ENCODE assay signal across 1 cellular context in genomic region chr17:81710514-81711308, GRCh38.
TF ChIP-seq lines count a peak whose summit lies in the region.

No MANE protein-coding gene starts in this region.

TF ChIP-seq in Ishikawa, 13 proteins besides CTCF, POLR2A, EP300 and RAD21 (continued from another document):
- no peak for TF ChIP-seq REST (IDR thresholded peaks at IDR 0.05; ENCODE audit: low read depth)
- no peak for TF ChIP-seq EGR1 (IDR thresholded peaks at IDR 0.05)
- no peak for TF ChIP-seq YY1 (IDR thresholded peaks at IDR 0.05; ENCODE audit: low read depth)
